Comparison of ENCODE assay signal across 8 cellular contexts in the genomic region with DNA sequence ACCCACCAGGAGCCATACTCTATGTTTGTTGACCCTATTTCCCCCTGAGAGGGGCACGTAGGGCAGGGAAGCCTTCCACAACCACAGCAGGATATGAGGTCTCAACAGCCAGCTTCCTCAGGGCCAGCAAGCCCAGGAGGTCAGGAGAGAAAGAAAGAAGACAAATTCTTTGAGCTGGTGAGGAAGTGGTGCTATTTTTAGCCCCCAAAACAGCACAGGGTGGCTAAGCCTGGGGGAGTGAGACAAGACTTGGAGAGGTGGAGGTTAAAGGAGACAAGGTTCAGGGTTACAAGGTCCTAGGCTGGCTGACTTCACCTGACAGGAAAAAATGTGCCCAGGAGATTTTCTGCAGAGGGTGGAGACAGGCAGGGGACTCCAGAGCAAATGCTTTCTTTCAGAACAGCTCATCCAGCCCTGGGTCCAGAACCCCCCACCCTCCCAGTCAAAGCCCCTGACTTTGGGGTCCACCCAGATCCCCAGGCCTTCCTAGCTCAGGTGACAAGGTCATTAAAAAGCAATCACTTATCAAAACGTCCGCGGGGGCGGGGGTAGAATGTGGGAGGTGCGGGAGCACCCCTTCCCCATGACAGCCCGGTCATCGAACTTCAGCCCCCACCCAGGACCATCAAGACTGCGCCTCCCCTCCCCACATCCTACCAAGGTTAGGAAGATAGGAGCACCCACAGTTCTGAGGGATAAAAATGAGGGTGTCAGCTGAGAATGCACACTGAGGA. TPM values are rescaled to one million over a fixed set of nuclear protein-coding genes. Genes with fewer than 3 reads are reported as not detected.
DNase-seq lines count a peak whose midpoint lies in the region; ATAC-seq and TF ChIP-seq lines count a peak whose summit lies in the region.

No MANE protein-coding gene starts in this region.

- no peak for ATAC-seq in GM18502 (IDR thresholded peaks at IDR 0.05; ENCODE audit: poor library complexity, unreplicated experiment)

- H3K4me1 ChIP-seq in rectal smooth muscle tissue (ENCODE audit: control insufficient read depth, insufficient read depth, low read length) (no peaks in the 10 kb centered on the region), esophagus squamous epithelium (peaks cover 6 to 25% (median 11%) of the 10 kb centered on the region in 3 donors), colonic mucosa (no peaks in the 10 kb centered on the region)

- H3K36me3 ChIP-seq in rectal smooth muscle tissue (ENCODE audit: control insufficient read depth, insufficient read depth, low read length) (no peaks in the 10 kb centered on the region), esophagus squamous epithelium (peaks cover 0 to under 1% (median 0%) of the 10 kb centered on the region in 3 donors), colonic mucosa (no peaks in the 10 kb centered on the region)

- no peak for TF ChIP-seq POLR2A in esophagus squamous epithelium (IDR thresholded peaks at IDR 0.05)

- no peak for DNase-seq in RWPE1 (ENCODE audit: low spot score)
- no peak for DNase-seq in endothelial cell (ENCODE audit: low spot score)
- no peak for DNase-seq in esophagus squamous epithelium (lab: John Stamatoyannopoulos, UW)
- DNase-seq in colonic mucosa = no peak
- no peak for DNase-seq in 8988T

- peaks cover 18% of the 10 kb centered on the region for H3K36me3 Mint-ChIP-seq in endothelial cell (ENCODE audit: low read depth, unreplicated experiment)

- CTCF ChIA-PET in RWPE1 (lab: Yijun Ruan, JAX) = no interaction called here

- H3K27me3 Mint-ChIP-seq in endothelial cell (ENCODE audit: unreplicated experiment) = peaks cover 9% of the 10 kb centered on the region

- peaks cover 54% of the 10 kb centered on the region for H3K4me1 Mint-ChIP-seq in endothelial cell (ENCODE audit: unreplicated experiment)

- H3K27me3 ChIP-seq in rectal smooth muscle tissue (ENCODE audit: control insufficient read depth, insufficient read depth, low read length) = peaks cover 5% of the 10 kb centered on the region
- peaks cover 0 to 11% (median 0%) of the 10 kb centered on the region in 4 donors for H3K27me3 ChIP-seq in esophagus squamous epithelium
- peaks cover 4% of the 10 kb centered on the region for H3K27me3 ChIP-seq in colonic mucosa

- TF ChIP-seq CTCF in GM12875 (IDR thresholded peaks at IDR 0.05; ENCODE audit: borderline replicate concordance, insufficient read depth, low read depth, low read length) (no peak), RWPE1 (conservative IDR thresholded peaks at IDR 0.05; ENCODE audit: low read depth) (no peak), endothelial cell (IDR thresholded peaks at IDR 0.05; ENCODE audit: unreplicated experiment) (no peak), esophagus squamous epithelium (IDR thresholded peaks at IDR 0.05) (no peak), colonic mucosa (IDR thresholded peaks at IDR 0.05) (no peak)

- H3K4me3 ChIP-seq in GM12875 (ENCODE audit: low read depth, low read length) (peak overlapping the region; percentile 69), rectal smooth muscle tissue (ENCODE audit: low read length) (peak overlapping the region; percentile 79), esophagus squamous epithelium (peak overlapping the region in 2 of 4 donors; percentile 52 to 76), colonic mucosa (no peak overlapping the region)

- H3K9me3 ChIP-seq in esophagus squamous epithelium (no peaks in the 10 kb centered on the region), colonic mucosa (no peaks in the 10 kb centered on the region)

- H3K9ac ChIP-seq in rectal smooth muscle tissue (ENCODE audit: low read length) (no peak overlapping the region), colonic mucosa (ENCODE audit: low read depth in 2 of 2, low read length in 2 of 2) (peak overlapping the region in 1 of 2 donors; percentile 43)

- H3K9me3 Mint-ChIP-seq in endothelial cell (ENCODE audit: unreplicated experiment) = no peaks in the 10 kb centered on the region

- 100% methylated on average over 1 of the region's 9 CpGs; no CpG with 5 or more reads in 1 of the 2 donors for WGBS in esophagus squamous epithelium, 2 donors

- H3K27ac ChIP-seq in RWPE1 = peak overlapping the region; percentile 8; the same call in 1 of the 2 replicates
- H3K27ac ChIP-seq in rectal smooth muscle tissue (ENCODE audit: low read depth, low read length) = no peak overlapping the region
- peak overlapping the region in 2 of 4 donors; percentile 28 to 29 for H3K27ac ChIP-seq in esophagus squamous epithelium
- H3K27ac ChIP-seq in colonic mucosa = no peak overlapping the region

- POLR2A ChIA-PET in RWPE1 (lab: Yijun Ruan, JAX; ENCODE audit: low non-redundant PET) = no interaction called here

- H3K4me3 Mint-ChIP-seq in endothelial cell (ENCODE audit: unreplicated experiment) = peak overlapping the region; percentile 87

- H3K27ac Mint-ChIP-seq in endothelial cell (ENCODE audit: unreplicated experiment) = peak overlapping the region; percentile 22

- intact Hi-C loops in esophagus squamous epithelium (cut with DNase I) (no loop called here), colonic mucosa (cut with DNase I) (no loop called here)

RNA-seq across cellular contexts. Expression of gene SV2A, which starts 1.3 kb away (rescaled TPM):
- total RNA-seq in endothelial cell (ENCODE audit: unreplicated experiment) (12.7 TPM), esophagus squamous epithelium (1 to 10 TPM in 2 of 4 donors, under 1 TPM in 2; 0.11 to 2.1 (median 1.1) TPM), colonic mucosa (1 to 10 TPM in 1 of 2 donors, under 1 TPM in 1; 0.89 to 1.5 TPM)

RNA-seq across cellular contexts. Expression of gene SF3B4, which starts 11.2 kb away (rescaled TPM):
- total RNA-seq in endothelial cell (ENCODE audit: unreplicated experiment) (108 TPM), esophagus squamous epithelium (10 to 100 TPM in 3 of 4 donors, 1 to 10 TPM in 1; 7.6 to 16.9 (median 14.1) TPM), colonic mucosa (10 to 100 TPM; 42.2 to 66.1 TPM)

RNA-seq across cellular contexts. Expression of gene BOLA1, which starts 17.0 kb away (rescaled TPM):
- total RNA-seq in endothelial cell (ENCODE audit: unreplicated experiment) (7.7 TPM), esophagus squamous epithelium (10 to 100 TPM; 11.0 to 31.7 (median 23.4) TPM), colonic mucosa (10 to 100 TPM; 12.8 to 21.1 TPM)

RNA-seq across cellular contexts. Expression of gene MTMR11, which starts 20.3 kb away (rescaled TPM):
- 10.3 TPM for total RNA-seq in endothelial cell (ENCODE audit: unreplicated experiment)
- 10 to 100 TPM in 2 of 4 donors, 1 to 10 TPM in 2; 3.9 to 13.5 (median 10.6) TPM for total RNA-seq in esophagus squamous epithelium
- total RNA-seq in colonic mucosa = 100 to 1,000 TPM; 168 to 188 TPM
